Comparison of ENCODE assay signal across 18 cellular contexts in genomic region chr6:56581561-56581960, GRCh38.
DNase-seq lines count a peak whose midpoint lies in the region; ATAC-seq and TF ChIP-seq lines count a peak whose summit lies in the region.
"Had no signal": no experiment of that assay in that cellular context is flagged by ENCODE, and none has a peak within 500 bp of the region (broad histone marks: within the 10 kb centered on the region; RNA-seq: fewer than 3 reads in every experiment).

No MANE protein-coding gene starts in this region.

- H3K27me3 ChIP-seq in psoas muscle (ENCODE audit: insufficient read depth in 3 of 3, low read length in 2 of 3), result no peaks in the 10 kb centered on the region
- H3K27me3 ChIP-seq in PC-3 (ENCODE audit: low read length), result no peaks in the 10 kb centered on the region
- H3K27me3 ChIP-seq: BLaER1 had no signal

- H3K9me3 ChIP-seq in psoas muscle (no peaks in the 10 kb centered on the region), PC-3 (ENCODE audit: low read length) (no peaks in the 10 kb centered on the region)
- H3K9me3 ChIP-seq: BLaER1 had no signal

- no peaks in the 10 kb centered on the region for H3K27me3 Mint-ChIP-seq in nephron (ENCODE audit: low read depth)

- H3K4me3 ChIP-seq in AG10803 (ENCODE audit: low read length) (no peak overlapping the region), HFF-Myc (replicated peaks; ENCODE audit: low read depth, low read length) (no peak overlapping the region), fibroblast of mammary gland (ENCODE audit: control insufficient read depth, low read depth, low read length) (no peak overlapping the region), psoas muscle (no peak overlapping the region), PC-3 (ENCODE audit: low read length) (no peak overlapping the region)
- H3K4me3 ChIP-seq: BLaER1, GM12878, K562 had no signal

- no peaks in the 10 kb centered on the region for H3K79me2 ChIP-seq in PC-3 (ENCODE audit: low read length)

- peak overlapping the region in 2 of 3 experiments; percentile 39 to 58 for H3K27ac Mint-ChIP-seq in nephron
- H3K27ac Mint-ChIP-seq: H9 had no signal

- H3K36me3 ChIP-seq in psoas muscle (ENCODE audit: insufficient read depth in 1 of 2, low read depth in 1 of 2), result peaks cover 2 to 43% of the 10 kb centered on the region in 2 donors
- no peaks in the 10 kb centered on the region for H3K36me3 ChIP-seq in PC-3 (ENCODE audit: low read depth, low read length)

- DNase-seq in AG10803 (ENCODE audit: low read depth) (peak; percentile 11), HFF-Myc (ENCODE audit: extremely low read depth, low read depth) (peak; percentile 10), fibroblast of mammary gland (ENCODE audit: low read depth) (peak; percentile 56), HT-29 (ENCODE audit: low spot score) (no peak), psoas muscle (no peak), COR-L47 (lab: John Stamatoyannopoulos, UW) (no peak), PC-3 (no peak)
- DNase-seq: ACHN; Calu3; CD4-positive, alpha-beta memory T cell; DMS79 treated with DMSO at 0.1 percent for 48 hours; GF-D8; H9 had no signal

- intact Hi-C loops in psoas muscle (cut with DNase I) (no loop called here), PC-3 (cut with micrococcal nuclease) (no loop called here)

- no peak overlapping the region for H3K4me3 Mint-ChIP-seq in nephron
- H3K4me3 Mint-ChIP-seq: CD14-positive monocyte; CD4-positive, alpha-beta memory T cell; H9 had no signal

- H3K36me3 Mint-ChIP-seq in nephron (ENCODE audit: low read depth), result peaks cover 42% of the 10 kb centered on the region
- H3K36me3 Mint-ChIP-seq: CD4-positive, alpha-beta memory T cell had no signal

- no peaks in the 10 kb centered on the region for H3K4me1 Mint-ChIP-seq in nephron
- H3K4me1 Mint-ChIP-seq: CD4-positive, alpha-beta memory T cell; H9 had no signal

- no peak overlapping the region for H3K27ac ChIP-seq in psoas muscle
- H3K27ac ChIP-seq in PC-3 (ENCODE audit: low read length), result no peak overlapping the region
- H3K27ac ChIP-seq: BLaER1 had no signal

- BruUV-seq in PC-3 (replicated peaks; lab: Mats Ljungman, UMichigan), result no TSS peak

- 80 to 86% (median 84%) methylated on average over 1 of the region's 1 CpG for WGBS in psoas muscle, 3 donors

- no peak overlapping the region for H3K4me2 ChIP-seq in PC-3 (ENCODE audit: low read length)
- H3K4me2 ChIP-seq: BLaER1 had no signal

- H3K9ac ChIP-seq in PC-3 (ENCODE audit: low read length), result no peak overlapping the region
- H3K9ac ChIP-seq: BLaER1 had no signal

- H3F3A ChIP-seq in PC-3 (ENCODE audit: low read length, unreplicated experiment), result peaks cover 16% of the 10 kb centered on the region

- POLR2A ChIA-PET in PC-3 (lab: Charles Lee; ENCODE audit: unreplicated experiment), result no interaction called here

- no peaks in the 10 kb centered on the region for H4K20me1 ChIP-seq in PC-3 (ENCODE audit: low read length)
- H4K20me1 ChIP-seq: BLaER1 had no signal

- no peaks in the 10 kb centered on the region for H3K9me3 Mint-ChIP-seq in nephron

- no peak overlapping the region for H2AFZ ChIP-seq in PC-3 (ENCODE audit: low read length)

- CTCF ChIA-PET in PC-3 (lab: Charles Lee), result interaction anchor here (0.6 kb wide), 1 partner anchor 246 kb away, joined by 3 read pairs; no protein-coding TSS in a partner anchor

- H3K4me1 ChIP-seq in psoas muscle (no peaks in the 10 kb centered on the region), PC-3 (ENCODE audit: insufficient read depth, low read length) (peaks cover 22% of the 10 kb centered on the region)
- H3K4me1 ChIP-seq: BLaER1 had no signal

- no peak for TF ChIP-seq CTCF in AG10803 (conservative IDR thresholded peaks at IDR 0.05; ENCODE audit: low read length)
- no peak for TF ChIP-seq CTCF in HFF-Myc (IDR thresholded peaks at IDR 0.05; ENCODE audit: low read depth, low read length, missing control alignments)
- TF ChIP-seq CTCF in fibroblast of mammary gland (conservative IDR thresholded peaks at IDR 0.05; ENCODE audit: control insufficient read depth, insufficient read depth, low read depth, low read length), result no peak
- TF ChIP-seq CTCF in nephron (IDR thresholded peaks at IDR 0.05; ENCODE audit: unreplicated experiment in 3 of 3), result no peak
- TF ChIP-seq CTCF in psoas muscle (IDR thresholded peaks at IDR 0.05), result no peak
- TF ChIP-seq CTCF in PC-3 (conservative IDR thresholded peaks at IDR 0.05; ENCODE audit: low read depth, low read length), result no peak

- ATAC-seq in psoas muscle, result no peak
- ATAC-seq in PC-3, result no peak
- ATAC-seq: GM12878, K562 had no signal

- no peaks in the 10 kb centered on the region for H3K9me2 ChIP-seq in PC-3 (replicated peaks; ENCODE audit: low read length)

Comparison
In these comparisons a context has a peak if more than half of its experiments do, and no peak if none do; other contexts are left out.
1. DNase-seq: peak in AG10803 (single experiment), HFF-Myc (single experiment) and fibroblast of mammary gland (single experiment); none in HT-29 (single experiment), psoas muscle (0 of 2), COR-L47 (single experiment) and PC-3 (single experiment).